ENCODE assay signal across 8 cellular contexts in genomic region chr4:113435893-113436292, GRCh38.
A peak's percentile ranks its signal among the peaks of the same experiment; 100 is the strongest.
DNase-seq lines count a peak whose midpoint lies in the region; ATAC-seq, FAIRE-seq and TF ChIP-seq lines count a peak whose summit lies in the region.

No MANE protein-coding gene starts in this region.

- 82% methylated on average over 7 of the region's 7 CpGs for WGBS in liver
- WGBS in HepG2 (ENCODE audit: low lambda C conversion rate), result 75% methylated on average over 7 of the region's 7 CpGs

- H3K4me1 ChIP-seq in liver (ENCODE audit: control insufficient read depth in 4 of 4, insufficient read depth in 4 of 4, low read length in 3 of 4), result peaks cover 0 to 9% (median 2%) of the 10 kb centered on the region in 4 donors
- peaks cover 11% of the 10 kb centered on the region; the same call in 1 of the 2 replicates for H3K4me1 ChIP-seq in HepG2 (ENCODE audit: insufficient read depth, low read length)
- peaks cover 40% of the 10 kb centered on the region for H3K4me1 ChIP-seq in vagina

- H3K79me2 ChIP-seq in HepG2 (ENCODE audit: insufficient read depth, low read length), result no peaks in the 10 kb centered on the region

- H4K20me1 ChIP-seq in HepG2 (ENCODE audit: insufficient read depth, low read length), result no peaks in the 10 kb centered on the region

- CTCF ChIA-PET in HepG2 (lab: Yijun Ruan, JAX; ENCODE audit: low intra/inter-chr PET ratio, low total read pairs), result no interaction called here

- H3K27ac ChIP-seq in liver (ENCODE audit: low read depth in 1 of 2, low read length in 2 of 2) (peak overlapping the region in 1 of 2 donors; percentile 4), HepG2 (ENCODE audit: extremely low read length, insufficient read depth, low read length) (no peak overlapping the region), vagina (peak overlapping the region; percentile 73)

- no peak for TF ChIP-seq POLR2A in HepG2 (IDR thresholded peaks at IDR 0.05; ENCODE audit: insufficient read depth in 1 of 2, low read depth in 2 of 2, low read length in 2 of 2)
- no peak for TF ChIP-seq POLR2A in vagina (IDR thresholded peaks at IDR 0.05)

- no peak for ATAC-seq in HepG2
- no peak for ATAC-seq in GM18868 (IDR thresholded peaks at IDR 0.05; ENCODE audit: unreplicated experiment)
- no peak for ATAC-seq in HG02852 (IDR thresholded peaks at IDR 0.05; ENCODE audit: unreplicated experiment)

- H2AFZ ChIP-seq in HepG2 (ENCODE audit: low read length), result no peak overlapping the region

- no peak overlapping the region for H3K4me3 ChIP-seq in liver (ENCODE audit: low read depth in 1 of 3, low read length in 3 of 3)
- no peak overlapping the region for H3K4me3 ChIP-seq in HepG2 (replicated peaks in 1 of 3; ENCODE audit: insufficient read depth in 1 of 3, low read depth in 2 of 3, low read length in 3 of 3)
- no peak overlapping the region for H3K4me3 ChIP-seq in vagina

- POLR2A ChIA-PET in HepG2 (lab: Yijun Ruan, JAX), result no interaction called here

- in situ Hi-C loops in HepG2 (cut with HindIII; ENCODE audit: extremely low pct_ligation_motif_present, low pct_unique_long_range_greater_than_20kb), result no loop called here

- H3K4me2 ChIP-seq in HepG2 (ENCODE audit: low read depth, low read length), result no peak overlapping the region

- intact Hi-C loops in HepG2 (cut with micrococcal nuclease; ENCODE audit: unreplicated experiment), result no loop called here
- intact Hi-C loops in vagina (cut with DNase I), result no loop called here

- H3K9me3 ChIP-seq in liver (ENCODE audit: control insufficient read depth in 4 of 4, low read length in 3 of 4), result no peaks in the 10 kb centered on the region
- H3K9me3 ChIP-seq in HepG2 (ENCODE audit: low read length), result no peaks in the 10 kb centered on the region
- H3K9me3 ChIP-seq in vagina, result no peaks in the 10 kb centered on the region

- H3K36me3 ChIP-seq in liver (ENCODE audit: control insufficient read depth in 4 of 4, insufficient read depth in 3 of 4, low read depth in 1 of 4, low read length in 3 of 4) (no peaks in the 10 kb centered on the region), HepG2 (replicated peaks in 1 of 2; ENCODE audit: control insufficient read depth in 1 of 2, insufficient read depth in 2 of 2, low read length in 2 of 2) (no peaks in the 10 kb centered on the region), vagina (no peaks in the 10 kb centered on the region)

- no peak for TF ChIP-seq CTCF in liver (IDR thresholded peaks at IDR 0.05; ENCODE audit: low read depth, low read length, missing input control)
- no peak for TF ChIP-seq CTCF in HepG2 (CRISPR knock-in tag; IDR thresholded peaks at IDR 0.05)
- no peak for TF ChIP-seq CTCF in vagina (IDR thresholded peaks at IDR 0.05)

- no TSS peak for BruUV-seq in HepG2 (replicated peaks; lab: Mats Ljungman, UMichigan)

- no peak for TF ChIP-seq RAD21 in liver (IDR thresholded peaks at IDR 0.05)
- TF ChIP-seq RAD21 in HepG2 (CRISPR knock-in tag; IDR thresholded peaks at IDR 0.05), result no peak

- H3K9ac ChIP-seq in liver (ENCODE audit: low read depth in 1 of 2, low read length in 2 of 2), result no peak overlapping the region
- no peak overlapping the region for H3K9ac ChIP-seq in HepG2 (ENCODE audit: insufficient read depth, low read depth, low read length)

- DNase-seq in HepG2 (ENCODE audit: low spot score) (no peak), astrocyte of the hippocampus (ENCODE audit: low read depth, low spot score) (peak; percentile 94), kidney glomerular epithelial cell (lab: John Stamatoyannopoulos, UW) (peak; percentile 72), vagina (ENCODE audit: extremely low spot score in 2 of 2) (no peak), SKM-1 treated with dmso at 0.1 percent for 144 hours (lab: John Stamatoyannopoulos, UW; ENCODE audit: unreplicated experiment) (no peak)

- no peak for TF ChIP-seq EP300 in HepG2 (IDR thresholded peaks at IDR 0.05; ENCODE audit: low read depth in 2 of 2, low read length in 2 of 2)
- no peak for TF ChIP-seq EP300 in HepG2 (CRISPR knock-in tag; IDR thresholded peaks at IDR 0.05; ENCODE audit: borderline replicate concordance)

- no peak for FAIRE-seq in HepG2 (lab: Jason Lieb, UNC)

- H3K27me3 ChIP-seq in liver (ENCODE audit: control insufficient read depth in 4 of 4, insufficient read depth in 4 of 4, low read length in 3 of 4), result no peaks in the 10 kb centered on the region
- H3K27me3 ChIP-seq in HepG2 (ENCODE audit: control insufficient read depth in 1 of 2, insufficient read depth in 2 of 2, low read length in 2 of 2), result no peaks in the 10 kb centered on the region
- H3K27me3 ChIP-seq in vagina, result no peaks in the 10 kb centered on the region

TF ChIP-seq in liver, 16 proteins besides CTCF, POLR2A, EP300 and RAD21:
- TF ChIP-seq ZBTB33 (IDR thresholded peaks at IDR 0.05) (no peak), JUND (IDR thresholded peaks at IDR 0.05) (peak; percentile 24 to 54)
TF ChIP-seq in liver: peak in this region for 1.

TF ChIP-seq in HepG2, 621 proteins besides CTCF, POLR2A, EP300 and RAD21:
- no peak for TF ChIP-seq ZNF407 (CRISPR knock-in tag; IDR thresholded peaks at IDR 0.05; ENCODE audit: not compliant biosample characterization)
- no peak for TF ChIP-seq MAX (IDR thresholded peaks at IDR 0.05)

Comparison
In these comparisons a context has a peak if more than half of its experiments do, and no peak if none do; other contexts are left out.
1. DNase-seq: peak in astrocyte of the hippocampus (single experiment) and kidney glomerular epithelial cell (single experiment); none in HepG2 (single experiment), vagina (0 of 2) and SKM-1 treated with dmso at 0.1 percent for 144 hours (single experiment).